ENCODE assay signal across 1 cellular context in the genomic region with DNA sequence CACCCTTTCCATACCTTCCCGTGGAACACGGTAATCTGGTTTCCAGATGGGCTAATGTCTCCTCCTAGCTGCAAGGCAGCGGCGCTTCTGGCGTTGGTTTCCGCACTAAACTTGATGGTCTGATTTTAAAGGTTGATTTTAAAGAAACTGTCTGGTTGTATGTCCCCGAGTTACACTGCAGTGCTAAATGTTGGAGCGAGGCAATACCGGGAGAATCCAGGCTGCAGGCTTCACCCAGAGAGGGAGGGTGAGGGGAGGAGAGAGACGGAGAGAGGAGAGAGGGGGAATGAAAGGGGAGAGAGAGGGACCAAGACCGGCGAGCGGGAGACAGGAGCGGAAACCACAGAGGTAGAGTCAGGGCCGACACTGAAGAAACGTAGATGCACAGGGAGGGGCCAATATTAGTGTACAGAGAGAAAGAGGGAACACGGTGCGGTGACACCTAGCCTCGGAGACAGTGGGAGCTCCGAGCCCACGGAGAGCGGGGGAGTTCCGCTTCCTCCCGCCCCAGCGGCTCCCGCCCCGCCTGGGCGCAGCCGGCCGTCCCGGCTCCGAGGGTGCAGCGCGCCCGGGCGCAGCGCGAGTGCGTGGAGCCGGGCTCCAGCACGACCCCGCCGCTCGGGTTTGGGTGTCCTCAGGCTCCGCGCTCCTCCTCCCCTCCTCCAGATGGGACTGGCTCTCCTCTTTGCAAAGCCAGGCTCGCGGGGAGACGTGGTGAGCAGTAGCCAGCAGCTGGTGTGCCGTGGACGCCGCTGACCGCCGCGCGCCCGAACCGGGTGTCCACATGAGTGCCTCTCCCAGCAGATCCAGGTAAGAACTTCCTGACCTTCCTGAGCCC.
TF ChIP-seq lines count a peak whose summit lies in the region.

No MANE protein-coding gene starts in this region.

TF ChIP-seq in GM23338, 12 proteins besides CTCF, POLR2A, EP300 and RAD21 (continued from another document):
- TF ChIP-seq, protein P1, sequence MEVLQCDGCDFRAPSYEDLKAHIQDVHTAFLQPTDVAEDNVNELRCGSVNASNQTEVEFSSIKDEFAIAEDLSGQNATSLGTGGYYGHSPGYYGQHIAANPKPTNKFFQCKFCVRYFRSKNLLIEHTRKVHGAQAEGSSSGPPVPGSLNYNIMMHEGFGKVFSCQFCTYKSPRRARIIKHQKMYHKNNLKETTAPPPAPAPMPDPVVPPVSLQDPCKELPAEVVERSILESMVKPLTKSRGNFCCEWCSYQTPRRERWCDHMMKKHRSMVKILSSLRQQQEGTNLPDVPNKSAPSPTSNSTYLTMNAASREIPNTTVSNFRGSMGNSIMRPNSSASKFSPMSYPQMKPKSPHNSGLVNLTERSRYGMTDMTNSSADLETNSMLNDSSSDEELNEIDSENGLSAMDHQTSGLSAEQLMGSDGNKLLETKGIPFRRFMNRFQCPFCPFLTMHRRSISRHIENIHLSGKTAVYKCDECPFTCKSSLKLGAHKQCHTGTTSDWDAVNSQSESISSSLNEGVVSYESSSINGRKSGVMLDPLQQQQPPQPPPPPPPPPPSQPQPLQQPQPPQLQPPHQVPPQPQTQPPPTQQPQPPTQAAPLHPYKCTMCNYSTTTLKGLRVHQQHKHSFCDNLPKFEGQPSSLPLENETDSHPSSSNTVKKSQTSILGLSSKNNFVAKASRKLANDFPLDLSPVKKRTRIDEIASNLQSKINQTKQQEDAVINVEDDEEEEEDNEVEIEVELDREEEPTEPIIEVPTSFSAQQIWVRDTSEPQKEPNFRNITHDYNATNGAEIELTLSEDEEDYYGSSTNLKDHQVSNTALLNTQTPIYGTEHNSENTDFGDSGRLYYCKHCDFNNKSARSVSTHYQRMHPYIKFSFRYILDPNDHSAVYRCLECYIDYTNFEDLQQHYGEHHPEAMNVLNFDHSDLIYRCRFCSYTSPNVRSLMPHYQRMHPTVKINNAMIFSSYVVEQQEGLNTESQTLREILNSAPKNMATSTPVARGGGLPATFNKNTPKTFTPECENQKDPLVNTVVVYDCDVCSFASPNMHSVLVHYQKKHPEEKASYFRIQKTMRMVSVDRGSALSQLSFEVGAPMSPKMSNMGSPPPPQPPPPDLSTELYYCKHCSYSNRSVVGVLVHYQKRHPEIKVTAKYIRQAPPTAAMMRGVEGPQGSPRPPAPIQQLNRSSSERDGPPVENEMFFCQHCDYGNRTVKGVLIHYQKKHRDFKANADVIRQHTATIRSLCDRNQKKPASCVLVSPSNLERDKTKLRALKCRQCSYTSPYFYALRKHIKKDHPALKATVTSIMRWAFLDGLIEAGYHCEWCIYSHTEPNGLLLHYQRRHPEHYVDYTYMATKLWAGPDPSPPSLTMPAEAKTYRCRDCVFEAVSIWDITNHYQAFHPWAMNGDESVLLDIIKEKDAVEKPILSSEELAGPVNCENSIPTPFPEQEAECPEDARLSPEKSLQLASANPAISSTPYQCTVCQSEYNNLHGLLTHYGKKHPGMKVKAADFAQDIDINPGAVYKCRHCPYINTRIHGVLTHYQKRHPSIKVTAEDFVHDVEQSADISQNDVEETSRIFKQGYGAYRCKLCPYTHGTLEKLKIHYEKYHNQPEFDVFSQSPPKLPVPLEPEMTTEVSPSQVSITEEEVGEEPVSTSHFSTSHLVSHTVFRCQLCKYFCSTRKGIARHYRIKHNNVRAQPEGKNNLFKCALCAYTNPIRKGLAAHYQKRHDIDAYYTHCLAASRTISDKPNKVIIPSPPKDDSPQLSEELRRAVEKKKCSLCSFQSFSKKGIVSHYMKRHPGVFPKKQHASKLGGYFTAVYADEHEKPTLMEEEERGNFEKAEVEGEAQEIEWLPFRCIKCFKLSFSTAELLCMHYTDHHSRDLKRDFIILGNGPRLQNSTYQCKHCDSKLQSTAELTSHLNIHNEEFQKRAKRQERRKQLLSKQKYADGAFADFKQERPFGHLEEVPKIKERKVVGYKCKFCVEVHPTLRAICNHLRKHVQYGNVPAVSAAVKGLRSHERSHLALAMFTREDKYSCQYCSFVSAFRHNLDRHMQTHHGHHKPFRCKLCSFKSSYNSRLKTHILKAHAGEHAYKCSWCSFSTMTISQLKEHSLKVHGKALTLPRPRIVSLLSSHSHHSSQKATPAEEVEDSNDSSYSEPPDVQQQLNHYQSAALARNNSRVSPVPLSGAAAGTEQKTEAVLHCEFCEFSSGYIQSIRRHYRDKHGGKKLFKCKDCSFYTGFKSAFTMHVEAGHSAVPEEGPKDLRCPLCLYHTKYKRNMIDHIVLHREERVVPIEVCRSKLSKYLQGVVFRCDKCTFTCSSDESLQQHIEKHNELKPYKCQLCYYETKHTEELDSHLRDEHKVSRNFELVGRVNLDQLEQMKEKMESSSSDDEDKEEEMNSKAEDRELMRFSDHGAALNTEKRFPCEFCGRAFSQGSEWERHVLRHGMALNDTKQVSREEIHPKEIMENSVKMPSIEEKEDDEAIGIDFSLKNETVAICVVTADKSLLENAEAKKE (CRISPR knock-in tag; IDR thresholded peaks at IDR 0.05), result no peak
- TF ChIP-seq ZNF114 (CRISPR knock-in tag; IDR thresholded peaks at IDR 0.05), result no peak
TF ChIP-seq in GM23338: peak in this region for 2.
